19 cellular contexts compared by ENCODE assay signal in genomic region chr6:122452509-122452908, GRCh38. TPM values are rescaled to one million over a fixed set of nuclear protein-coding genes. Genes with fewer than 3 reads are reported as not detected.
A peak's percentile ranks its signal among the peaks of the same experiment; 100 is the strongest.
DNase-seq lines count a peak whose midpoint lies in the region; ATAC-seq and TF ChIP-seq lines count a peak whose summit lies in the region.
"Had no signal": no experiment of that assay in that cellular context is flagged by ENCODE, and none has a peak within 500 bp of the region (broad histone marks: within the 10 kb centered on the region; RNA-seq: fewer than 3 reads in every experiment).

No MANE protein-coding gene starts in this region.

- H3K14ac ChIP-seq in mesenchymal stem cell (ENCODE audit: low read length in 2 of 2) = no peak overlapping the region

- peak overlapping the region; percentile 58; the same call in 1 of the 2 replicates for H3K27ac ChIP-seq in HUES64 (ENCODE audit: low read depth, low read length)
- no peak overlapping the region for H3K27ac ChIP-seq in mesenchymal stem cell (ENCODE audit: low read length, poor library complexity, severe bottlenecking)
- H3K27ac ChIP-seq: BLaER1, GM23248, HL-60 had no signal

- H3K27me3 ChIP-seq in HUES64 (ENCODE audit: insufficient read depth, low read length) (no peaks in the 10 kb centered on the region), mesenchymal stem cell (ENCODE audit: control insufficient read depth in 1 of 2, insufficient read depth in 1 of 2, low read length in 2 of 2) (no peaks in the 10 kb centered on the region)
- H3K27me3 ChIP-seq: BLaER1 had no signal

- DNase-seq in activated naive CD8-positive, alpha-beta T cell treated with anti-CD3 and anti-CD28 coated beads, Interleukin-2, amount 50 U/mL, for 24 hours = no peak
- DNase-seq in foreskin melanocyte = peak; percentile 17
- no peak for DNase-seq in neural crest cell (ENCODE audit: low read depth, low spot score)
- DNase-seq in naive thymus-derived CD8-positive, alpha-beta T cell = no peak
- DNase-seq in mesenchymal stem cell = no peak
- no peak for DNase-seq in EL
- DNase-seq: 8988T, AML-193, Calu3, DMS 273 treated with DMSO at 0.1 percent for 48 hours, GM23248, HCEC 1CT, HFFc6 had no signal

- WGBS in HUES64 = 67% methylated on average over 1 of the region's 1 CpG
- no CpG with 5 or more reads among the region's 1 CpG for WGBS in mesenchymal stem cell

- H3K4me1 ChIP-seq in HUES64 (ENCODE audit: insufficient read depth, low read length) (peaks cover 9% of the 10 kb centered on the region), mesenchymal stem cell (ENCODE audit: control insufficient read depth, insufficient read depth, low read depth, low read length) (peaks cover 2% of the 10 kb centered on the region)
- H3K4me1 ChIP-seq: BLaER1 had no signal

- H3K4me2 ChIP-seq in mesenchymal stem cell (ENCODE audit: low read length, poor library complexity, severe bottlenecking) = no peak overlapping the region
- H3K4me2 ChIP-seq: BLaER1 had no signal

- no peak overlapping the region for H4K8ac ChIP-seq in mesenchymal stem cell (ENCODE audit: low read length)

- H3K4me3 Mint-ChIP-seq in activated naive CD8-positive, alpha-beta T cell = no peak overlapping the region
- H3K4me3 Mint-ChIP-seq in activated naive CD8-positive, alpha-beta T cell treated with anti-CD3 and anti-CD28 coated beads, Interleukin-2, amount 50 U/mL, for 24 hours = no peak overlapping the region
- H3K4me3 Mint-ChIP-seq in neural crest cell = no peak overlapping the region
- H3K4me3 Mint-ChIP-seq in naive thymus-derived CD8-positive, alpha-beta T cell = no peak overlapping the region
- H3K4me3 Mint-ChIP-seq: HFFc6, IgD-negative memory B cell had no signal

- no peak overlapping the region for H2BK15ac ChIP-seq in mesenchymal stem cell (ENCODE audit: low read depth, poor library complexity, severe bottlenecking)

- no peaks in the 10 kb centered on the region for H3K27me3 Mint-ChIP-seq in activated naive CD8-positive, alpha-beta T cell
- no peaks in the 10 kb centered on the region for H3K27me3 Mint-ChIP-seq in activated naive CD8-positive, alpha-beta T cell treated with anti-CD3 and anti-CD28 coated beads, Interleukin-2, amount 50 U/mL, for 24 hours
- no peaks in the 10 kb centered on the region for H3K27me3 Mint-ChIP-seq in neural crest cell (ENCODE audit: low read depth)
- no peaks in the 10 kb centered on the region for H3K27me3 Mint-ChIP-seq in naive thymus-derived CD8-positive, alpha-beta T cell
- H3K27me3 Mint-ChIP-seq: IgD-negative memory B cell had no signal

- no peak for ATAC-seq in activated naive CD8-positive, alpha-beta T cell treated with anti-CD3 and anti-CD28 coated beads, Interleukin-2, amount 50 U/mL, for 24 hours
- ATAC-seq in naive thymus-derived CD8-positive, alpha-beta T cell = no peak
- ATAC-seq: GM12878 had no signal

- H3K4me3 ChIP-seq in HUES64 (ENCODE audit: low read length) = no peak overlapping the region
- no peak overlapping the region for H3K4me3 ChIP-seq in mesenchymal stem cell (ENCODE audit: insufficient read depth in 1 of 2, low read depth in 1 of 2, low read length in 2 of 2)
- H3K4me3 ChIP-seq: BLaER1, GM12878, GM23248 had no signal

- H3K4ac ChIP-seq in mesenchymal stem cell (ENCODE audit: low read depth in 1 of 2, low read length in 2 of 2) = no peak overlapping the region

- no peak overlapping the region for H2BK120ac ChIP-seq in mesenchymal stem cell (ENCODE audit: low read depth, low read length)

- H3K27ac Mint-ChIP-seq in activated naive CD8-positive, alpha-beta T cell = peak overlapping the region; percentile 64
- no peak overlapping the region for H3K27ac Mint-ChIP-seq in activated naive CD8-positive, alpha-beta T cell treated with anti-CD3 and anti-CD28 coated beads, Interleukin-2, amount 50 U/mL, for 24 hours
- peak overlapping the region; percentile 89 for H3K27ac Mint-ChIP-seq in neural crest cell (ENCODE audit: unreplicated experiment)
- peak overlapping the region in 1 of 10 donors; percentile 33 for H3K27ac Mint-ChIP-seq in naive thymus-derived CD8-positive, alpha-beta T cell
- H3K27ac Mint-ChIP-seq: HFFc6, IgD-negative memory B cell had no signal

- H2BK12ac ChIP-seq in mesenchymal stem cell (ENCODE audit: low read length in 2 of 2) = no peak overlapping the region

- no peak overlapping the region for H2AFZ ChIP-seq in mesenchymal stem cell (ENCODE audit: low read depth, low read length)
- H2AFZ ChIP-seq: GM23248 had no signal

- peaks cover 39% of the 10 kb centered on the region for H3K4me1 Mint-ChIP-seq in activated naive CD8-positive, alpha-beta T cell (ENCODE audit: low read depth)
- H3K4me1 Mint-ChIP-seq in activated naive CD8-positive, alpha-beta T cell treated with anti-CD3 and anti-CD28 coated beads, Interleukin-2, amount 50 U/mL, for 24 hours = peaks cover 11% of the 10 kb centered on the region
- peaks cover 5% of the 10 kb centered on the region for H3K4me1 Mint-ChIP-seq in neural crest cell
- peaks cover 28 to 43% (median 36%) of the 10 kb centered on the region in 4 donors for H3K4me1 Mint-ChIP-seq in naive thymus-derived CD8-positive, alpha-beta T cell

- H3K9ac ChIP-seq in HUES64 (ENCODE audit: low read depth, low read length) (no peak overlapping the region), mesenchymal stem cell (ENCODE audit: low read length) (no peak overlapping the region)
- H3K9ac ChIP-seq: BLaER1, GM23248 had no signal

- H3K9me3 ChIP-seq in HUES64 (ENCODE audit: insufficient read depth, low read depth, low read length) (no peaks in the 10 kb centered on the region), mesenchymal stem cell (ENCODE audit: control insufficient read depth, low read length) (no peaks in the 10 kb centered on the region)
- H3K9me3 ChIP-seq: BLaER1 had no signal

- H3K36me3 Mint-ChIP-seq in activated naive CD8-positive, alpha-beta T cell = peaks cover 12% of the 10 kb centered on the region
- peaks cover 41% of the 10 kb centered on the region for H3K36me3 Mint-ChIP-seq in activated naive CD8-positive, alpha-beta T cell treated with anti-CD3 and anti-CD28 coated beads, Interleukin-2, amount 50 U/mL, for 24 hours (ENCODE audit: low read depth)
- H3K36me3 Mint-ChIP-seq in neural crest cell (ENCODE audit: low read depth) = peaks cover 21% of the 10 kb centered on the region
- peaks cover 8 to 91% (median 34%) of the 10 kb centered on the region in 3 donors for H3K36me3 Mint-ChIP-seq in naive thymus-derived CD8-positive, alpha-beta T cell

- peaks cover 5% of the 10 kb centered on the region for H3K79me1 ChIP-seq in mesenchymal stem cell (replicated peaks; ENCODE audit: low read length, poor library complexity, severe bottlenecking)

- no peaks in the 10 kb centered on the region for H3K9me3 Mint-ChIP-seq in activated naive CD8-positive, alpha-beta T cell (ENCODE audit: low read depth)
- H3K9me3 Mint-ChIP-seq in activated naive CD8-positive, alpha-beta T cell treated with anti-CD3 and anti-CD28 coated beads, Interleukin-2, amount 50 U/mL, for 24 hours = no peaks in the 10 kb centered on the region
- H3K9me3 Mint-ChIP-seq in neural crest cell = no peaks in the 10 kb centered on the region
- no peaks in the 10 kb centered on the region for H3K9me3 Mint-ChIP-seq in naive thymus-derived CD8-positive, alpha-beta T cell
- H3K9me3 Mint-ChIP-seq: HFFc6, IgD-negative memory B cell had no signal

- H2AK5ac ChIP-seq in mesenchymal stem cell (ENCODE audit: low read length, severe bottlenecking) = no peak overlapping the region

- no peak overlapping the region for H4K91ac ChIP-seq in mesenchymal stem cell (ENCODE audit: low read length)

- peaks cover 93% of the 10 kb centered on the region for H3K36me3 ChIP-seq in HUES64 (ENCODE audit: insufficient read depth, low read length)
- peaks cover 15 to 99% of the 10 kb centered on the region in 2 experiments for H3K36me3 ChIP-seq in mesenchymal stem cell (ENCODE audit: control insufficient read depth in 1 of 2, insufficient read depth in 2 of 2, low read depth in 1 of 2, low read length in 2 of 2)

- H3K18ac ChIP-seq in mesenchymal stem cell (ENCODE audit: low read depth in 1 of 2, low read length in 2 of 2) = no peak overlapping the region

- no peak for TF ChIP-seq CTCF in neural crest cell (conservative IDR thresholded peaks at IDR 0.05)

- H2BK5ac ChIP-seq in mesenchymal stem cell (ENCODE audit: low read depth, low read length, poor library complexity, severe bottlenecking) = no peak overlapping the region

- POLR2A ChIA-PET in naive thymus-derived CD8-positive, alpha-beta T cell (lab: Charles Lee) = no interaction called here

- no peak overlapping the region for H3K23ac ChIP-seq in mesenchymal stem cell (ENCODE audit: low read length in 2 of 2)

RNA-seq across cellular contexts. Expression of gene SERINC1, which starts 19.1 kb away (rescaled TPM):
- 37.6 TPM for polyA plus RNA-seq in HUES64 (2013, experiment 1 of 2)
- 41.8 TPM for polyA plus RNA-seq in HUES64 (2013, experiment 2 of 2)
- total RNA-seq in neural crest cell = 47.9 and 51.3 TPM in 2 replicates
- total RNA-seq in naive thymus-derived CD8-positive, alpha-beta T cell = 100 to 1,000 TPM; 143 TPM
- polyA plus RNA-seq in naive thymus-derived CD8-positive, alpha-beta T cell = 100 to 1,000 TPM in 2 of 3 donors, 10 to 100 TPM in 1; 94.8 to 102 (median 101) TPM
- polyA plus RNA-seq in mesenchymal stem cell (2013, experiment 1 of 2) = 159 TPM
- polyA plus RNA-seq in mesenchymal stem cell (2013, experiment 2 of 2) = 173 TPM

RNA-seq across cellular contexts. Expression of gene HSF2, which starts 53.1 kb away (rescaled TPM):
- 14.7 TPM for polyA plus RNA-seq in HUES64 (2013, experiment 1 of 2)
- polyA plus RNA-seq in HUES64 (2013, experiment 2 of 2) = 20.8 TPM
- 31.8 and 34.0 TPM in 2 replicates for total RNA-seq in neural crest cell
- 10 to 100 TPM; 30.6 to 33.3 TPM for total RNA-seq in naive thymus-derived CD8-positive, alpha-beta T cell
- polyA plus RNA-seq in naive thymus-derived CD8-positive, alpha-beta T cell = 10 to 100 TPM; 17.9 to 32.6 (median 22.7) TPM
- polyA plus RNA-seq in mesenchymal stem cell (2013, experiment 1 of 2) = 9.0 TPM
- polyA plus RNA-seq in mesenchymal stem cell (2013, experiment 2 of 2) = 9.8 TPM
